In the genomic region with DNA sequence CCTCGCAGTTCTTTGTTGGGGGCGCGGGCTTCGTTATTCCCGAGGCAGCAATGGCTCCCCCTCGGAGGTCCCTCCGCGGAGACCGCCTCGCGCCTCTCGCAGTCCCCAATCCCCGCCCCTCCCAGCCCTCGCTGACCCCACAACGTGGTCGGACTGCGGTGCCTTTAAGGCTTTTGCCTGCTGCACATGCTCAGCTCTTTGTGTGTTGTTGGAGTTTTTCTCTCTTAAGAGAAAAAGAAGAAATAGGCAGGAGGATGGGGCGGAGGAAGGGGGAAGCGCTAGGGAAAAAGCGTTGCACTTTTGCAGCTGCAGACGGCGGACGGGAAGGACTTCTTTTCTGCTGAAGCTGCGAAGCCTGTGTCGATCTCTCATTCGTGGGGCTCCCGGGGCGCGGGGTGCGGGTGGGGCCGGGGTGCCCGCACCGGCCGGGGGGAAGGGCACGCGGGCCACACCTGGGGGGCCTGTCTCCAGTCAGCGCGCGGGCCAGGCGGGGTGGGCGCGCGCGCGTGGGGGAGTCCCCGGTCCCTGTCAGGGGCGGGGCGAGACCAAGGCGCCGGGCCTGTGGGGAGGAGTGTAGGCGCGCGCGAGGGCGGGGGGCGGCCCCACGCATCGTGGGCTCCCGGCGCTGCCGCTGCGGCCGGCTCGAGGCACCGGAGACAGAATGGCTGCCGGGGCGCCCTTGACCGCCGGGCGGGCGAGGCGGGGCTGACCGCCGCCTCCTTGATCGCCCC, we compare ENCODE assay signal across 1 cellular context.
TF ChIP-seq lines count a peak whose summit lies in the region.

No MANE protein-coding gene starts in this region.

TF ChIP-seq in GM12878, 131 proteins besides CTCF, POLR2A, EP300 and RAD21 (continued from another document):
- TF ChIP-seq USF2 (IDR thresholded peaks at IDR 0.05; ENCODE audit: borderline replicate concordance, low read depth, low read length) (no peak), ETV6 (conservative IDR thresholded peaks at IDR 0.05 in 1 of 2, IDR thresholded peaks at IDR 0.05 in 1 of 2; ENCODE audit: borderline replicate concordance in 1 of 2, low read depth in 1 of 2) (no peak), CEBPZ (IDR thresholded peaks at IDR 0.05; ENCODE audit: low read depth, low read length) (no peak), IRF4 (IDR thresholded peaks at IDR 0.05; ENCODE audit: low read depth, low read length) (no peak), FOS (IDR thresholded peaks at IDR 0.05; ENCODE audit: borderline replicate concordance, extremely low read depth, insufficient read length) (no peak), RBBP5 (conservative IDR thresholded peaks at IDR 0.05) (no peak), MYB (IDR thresholded peaks at IDR 0.05; ENCODE audit: borderline replicate concordance, low read depth, low read length) (no peak), BCL3 (IDR thresholded peaks at IDR 0.05; ENCODE audit: borderline replicate concordance, insufficient read depth, low read depth, low read length, poor library complexity, severe bottlenecking) (no peak), BMI1 (IDR thresholded peaks at IDR 0.05; ENCODE audit: borderline replicate concordance) (no peak), NR2F1 (conservative IDR thresholded peaks at IDR 0.05) (no peak), YBX1 (IDR thresholded peaks at IDR 0.05) (no peak), ATF2 (IDR thresholded peaks at IDR 0.05; ENCODE audit: low read length) (no peak), SIN3A (IDR thresholded peaks at IDR 0.05; ENCODE audit: low read depth, low read length) (no peak), BHLHE40 (IDR thresholded peaks at IDR 0.05; ENCODE audit: borderline replicate concordance in 1 of 2, low read depth in 2 of 2, low read length in 1 of 2) (peak; percentile 39 to 88; a peak in 3 of 4 replicates), FOXK2 (IDR thresholded peaks at IDR 0.05) (peak; percentile 27; the same call in 1 of the 2 replicates), FOXM1 (IDR thresholded peaks at IDR 0.05; ENCODE audit: low read depth, low read length) (no peak), NBN (IDR thresholded peaks at IDR 0.05) (no peak), KLF5 (IDR thresholded peaks at IDR 0.05; ENCODE audit: partially characterized antibody) (peak; percentile 97), CEBPB (IDR thresholded peaks at IDR 0.05; ENCODE audit: borderline replicate concordance in 1 of 2, low read depth in 2 of 2, low read length in 2 of 2) (no peak), CHD1 (IDR thresholded peaks at IDR 0.05; ENCODE audit: low read depth, low read length) (peak; percentile 91), YY1 (IDR thresholded peaks at IDR 0.05; ENCODE audit: low read depth, low read length) (no peak), IKZF1 (conservative IDR thresholded peaks at IDR 0.05) (no peak), TCF7 (IDR thresholded peaks at IDR 0.05; ENCODE audit: borderline replicate concordance) (no peak)
- TF ChIP-seq, protein P1, sequence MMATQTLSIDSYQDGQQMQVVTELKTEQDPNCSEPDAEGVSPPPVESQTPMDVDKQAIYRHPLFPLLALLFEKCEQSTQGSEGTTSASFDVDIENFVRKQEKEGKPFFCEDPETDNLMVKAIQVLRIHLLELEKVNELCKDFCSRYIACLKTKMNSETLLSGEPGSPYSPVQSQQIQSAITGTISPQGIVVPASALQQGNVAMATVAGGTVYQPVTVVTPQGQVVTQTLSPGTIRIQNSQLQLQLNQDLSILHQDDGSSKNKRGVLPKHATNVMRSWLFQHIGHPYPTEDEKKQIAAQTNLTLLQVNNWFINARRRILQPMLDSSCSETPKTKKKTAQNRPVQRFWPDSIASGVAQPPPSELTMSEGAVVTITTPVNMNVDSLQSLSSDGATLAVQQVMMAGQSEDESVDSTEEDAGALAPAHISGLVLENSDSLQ (IDR thresholded peaks at IDR 0.05), result no peak
